Comparison of ENCODE assay signal across 8 cellular contexts in the genomic region with DNA sequence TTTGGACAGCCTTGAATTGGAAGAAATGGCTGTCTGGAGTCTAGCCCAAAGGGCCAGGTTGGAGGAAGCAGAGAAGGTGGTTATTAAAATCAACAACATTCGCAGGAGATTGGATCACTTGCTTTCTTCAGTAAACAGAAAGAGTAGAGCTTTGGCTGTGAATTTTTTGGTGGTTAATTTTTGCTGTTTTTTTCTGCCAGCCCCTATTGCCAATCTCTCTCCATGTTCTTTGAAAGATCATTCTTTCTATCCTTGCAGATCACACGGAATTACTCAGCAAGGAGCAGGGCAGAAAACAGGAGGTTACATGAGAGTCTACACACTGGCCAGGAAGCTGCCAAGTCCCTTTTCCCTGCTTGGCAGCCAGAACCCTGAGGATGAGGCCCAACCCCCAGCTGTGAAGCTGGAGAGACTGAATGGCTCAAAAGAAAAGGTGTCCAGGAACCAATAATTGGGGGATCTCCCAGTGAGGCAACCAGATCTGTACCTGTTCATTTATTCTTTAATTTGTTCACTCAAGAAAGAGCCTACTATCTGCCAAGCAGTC. TPM values are rescaled to one million over a fixed set of nuclear protein-coding genes. Genes with fewer than 3 reads are reported as not detected.
A peak's percentile ranks its signal among the peaks of the same experiment; 100 is the strongest.
DNase-seq lines count a peak whose midpoint lies in the region; TF ChIP-seq lines count a peak whose summit lies in the region.

No MANE protein-coding gene starts in this region.

- peaks cover 25% of the 10 kb centered on the region for H3K4me1 ChIP-seq in MM.1S (ENCODE audit: low read length)
- peaks cover 13% of the 10 kb centered on the region for H3K4me1 ChIP-seq in endodermal cell (ENCODE audit: control insufficient read depth, insufficient read depth, low read length)
- H3K4me1 ChIP-seq in neural progenitor cell = peaks cover 23% of the 10 kb centered on the region

- H3K27me3 Mint-ChIP-seq in endodermal cell (ENCODE audit: insufficient read depth) (peaks cover 3% of the 10 kb centered on the region), neural progenitor cell (ENCODE audit: insufficient read depth, low read depth) (peaks cover 3% of the 10 kb centered on the region)

- peak overlapping the region; percentile 26; the same call in 1 of the 2 replicates for H2AFZ ChIP-seq in MM.1S (ENCODE audit: low read length)
- H2AFZ ChIP-seq in neural progenitor cell (replicated peaks) = no peak overlapping the region

- no peaks in the 10 kb centered on the region for H3K27me3 ChIP-seq in MM.1S (replicated peaks; ENCODE audit: insufficient read depth, low read length)
- H3K27me3 ChIP-seq in endodermal cell (ENCODE audit: control insufficient read depth, insufficient read depth, low read length, poor library complexity, severe bottlenecking) = no peaks in the 10 kb centered on the region
- H3K27me3 ChIP-seq in neural progenitor cell = no peaks in the 10 kb centered on the region

- H3K4me3 Mint-ChIP-seq in endodermal cell (no peak overlapping the region), neural progenitor cell (no peak overlapping the region)

- H3F3A ChIP-seq in MM.1S (ENCODE audit: insufficient read depth, low read length) (peaks cover 21% of the 10 kb centered on the region), neural progenitor cell (ENCODE audit: low read depth) (no peaks in the 10 kb centered on the region)

- H4K20me1 ChIP-seq in MM.1S (ENCODE audit: insufficient read depth, low read length) (no peaks in the 10 kb centered on the region), neural progenitor cell (ENCODE audit: low read depth) (no peaks in the 10 kb centered on the region)

- DNase-seq in AG20443 (ENCODE audit: low spot score) = peak; percentile 43
- DNase-seq in MM.1S = no peak
- DNase-seq in endodermal cell = peak; percentile 47
- no peak for DNase-seq in neural progenitor cell (ENCODE audit: low spot score)
- DNase-seq in stimulated activated CD4-positive, alpha-beta T cell treated with anti-CD3 and anti-CD28 coated beads, Interleukin-12 subunit alpha, Interleukin-12 subunit beta, amount 100 ng/mL, for 4 hours = no peak
- DNase-seq in NCI-H774 (lab: John Stamatoyannopoulos, UW) = no peak
- DNase-seq in middle frontal gyrus (ENCODE audit: extremely low spot score, low spot score) = no peak
- no peak for DNase-seq in NCI-H187 treated with DMSO at 0.1 percent for 48 hours (lab: John Stamatoyannopoulos, UW)

- peak overlapping the region; percentile 87 for H3K4me2 ChIP-seq in MM.1S (ENCODE audit: low read depth, low read length)
- H3K4me2 ChIP-seq in neural progenitor cell = peak overlapping the region; percentile 34

- H3K27ac Mint-ChIP-seq in endodermal cell = no peak overlapping the region
- H3K27ac Mint-ChIP-seq in neural progenitor cell = peak overlapping the region; percentile 29

- H3K9ac ChIP-seq in MM.1S (ENCODE audit: low read length) (no peak overlapping the region), endodermal cell (ENCODE audit: extremely low read depth, low read length, poor library complexity, severe bottlenecking) (no peak overlapping the region), neural progenitor cell (no peak overlapping the region)

- no peaks in the 10 kb centered on the region for H3K9me2 ChIP-seq in MM.1S (replicated peaks; ENCODE audit: insufficient read depth, low read length)

- H3K36me3 ChIP-seq in MM.1S (replicated peaks; ENCODE audit: insufficient read depth, low read length) (no peaks in the 10 kb centered on the region), endodermal cell (ENCODE audit: control insufficient read depth, insufficient read depth, low read length) (peaks cover 15% of the 10 kb centered on the region), neural progenitor cell (no peaks in the 10 kb centered on the region)

- H3K4me1 Mint-ChIP-seq in endodermal cell (peaks cover 34% of the 10 kb centered on the region), neural progenitor cell (peaks cover 32% of the 10 kb centered on the region)

- H3K79me2 ChIP-seq in MM.1S (ENCODE audit: low read length) = no peaks in the 10 kb centered on the region
- no peaks in the 10 kb centered on the region for H3K79me2 ChIP-seq in neural progenitor cell (ENCODE audit: low read depth)

- peaks cover 20% of the 10 kb centered on the region for H3K36me3 Mint-ChIP-seq in endodermal cell (ENCODE audit: low read depth)
- H3K36me3 Mint-ChIP-seq in neural progenitor cell = peaks cover 5% of the 10 kb centered on the region

- H3K9me3 ChIP-seq in MM.1S (replicated peaks; ENCODE audit: insufficient read depth, low read length) (no peaks in the 10 kb centered on the region), endodermal cell (ENCODE audit: control insufficient read depth, low read length) (peaks cover 11% of the 10 kb centered on the region), neural progenitor cell (ENCODE audit: low read depth) (no peaks in the 10 kb centered on the region)

- TF ChIP-seq CTCF in MM.1S (IDR thresholded peaks at IDR 0.05; ENCODE audit: low read length) (no peak), endodermal cell (conservative IDR thresholded peaks at IDR 0.05) (no peak), neural progenitor cell (IDR thresholded peaks at IDR 0.05) (no peak)

- H3K27ac ChIP-seq in MM.1S (ENCODE audit: low read length) = peak overlapping the region; percentile 67; the same call in 1 of the 2 replicates
- H3K27ac ChIP-seq in endodermal cell (ENCODE audit: low read depth, low read length) = no peak overlapping the region
- no peak overlapping the region for H3K27ac ChIP-seq in neural progenitor cell

- peak overlapping the region; percentile 34 for H3K4me3 ChIP-seq in MM.1S (ENCODE audit: low read length)
- no peak overlapping the region for H3K4me3 ChIP-seq in endodermal cell (ENCODE audit: low read length)
- no peak overlapping the region for H3K4me3 ChIP-seq in neural progenitor cell

- WGBS in endodermal cell (ENCODE audit: insufficient coverage in 1 of 2, insufficient read length in 1 of 2), 2 experiments = 77 to 80% methylated on average over 2 of the region's 2 CpGs

- H3K9me3 Mint-ChIP-seq in endodermal cell = peaks cover 4% of the 10 kb centered on the region
- H3K9me3 Mint-ChIP-seq in neural progenitor cell = no peaks in the 10 kb centered on the region

RNA-seq across cellular contexts. Expression of gene GLRX, which starts 13.0 kb away (rescaled TPM):
- total RNA-seq in endodermal cell (10 to 100 TPM; 18.9 to 26.3 TPM), neural progenitor cell (ENCODE audit: low replicate concordance) (15.1 and 21.0 TPM in 2 replicates)
- 33.6 TPM for polyA plus RNA-seq in endodermal cell (2013, experiment 1 of 2)
- 34.9 TPM for polyA plus RNA-seq in endodermal cell (2013, experiment 2 of 2)

Comparison
In these comparisons a context has a peak if more than half of its experiments do, and no peak if none do; other contexts are left out.
1. DNase-seq: peak in AG20443 (single experiment) and endodermal cell (single experiment); none in MM.1S (single experiment), neural progenitor cell (single experiment), stimulated activated CD4-positive, alpha-beta T cell treated with anti-CD3 and anti-CD28 coated beads, Interleukin-12 subunit alpha, Interleukin-12 subunit beta, amount 100 ng/mL, for 4 hours (single experiment), NCI-H774 (single experiment), middle frontal gyrus (single experiment) and NCI-H187 treated with DMSO at 0.1 percent for 48 hours (single experiment).